Comparison of ENCODE assay signal across 10 cellular contexts in genomic region chr10:122954731-122955050, GRCh38. TPM values are rescaled to one million over a fixed set of nuclear protein-coding genes. Genes with fewer than 3 reads are reported as not detected.
A peak's percentile ranks its signal among the peaks of the same experiment; 100 is the strongest.
DNase-seq lines count a peak whose midpoint lies in the region; ATAC-seq and TF ChIP-seq lines count a peak whose summit lies in the region.
"Had no signal": no experiment of that assay in that cellular context is flagged by ENCODE, and none has a peak within 500 bp of the region (broad histone marks: within the 10 kb centered on the region; RNA-seq: fewer than 3 reads in every experiment).

No MANE protein-coding gene starts in this region.

- peak overlapping the region; percentile 60 for H2AFZ ChIP-seq in OCI-LY3 (ENCODE audit: low read depth, low read length)

- ATAC-seq in GM19324 (IDR thresholded peaks at IDR 0.05; ENCODE audit: low FRiP score, unreplicated experiment), result no peak

- H3K27ac Mint-ChIP-seq in Calu3 (ENCODE audit: unreplicated experiment) (no peak overlapping the region), endodermal cell (no peak overlapping the region)

- H3K27me3 Mint-ChIP-seq in Calu3 (ENCODE audit: unreplicated experiment), result no peaks in the 10 kb centered on the region
- peaks cover 38% of the 10 kb centered on the region for H3K27me3 Mint-ChIP-seq in endodermal cell (ENCODE audit: insufficient read depth)

- intact Hi-C loops in Calu3 (cut with micrococcal nuclease; ENCODE audit: unreplicated experiment), result no loop called here
- intact Hi-C loops in ovary (cut with DNase I), result no loop called here

- CTCF ChIA-PET in Calu3 (lab: Charles Lee), result no interaction called here

- no peaks in the 10 kb centered on the region for H3K9me3 Mint-ChIP-seq in Calu3 (ENCODE audit: low read depth, unreplicated experiment)
- peaks cover 13% of the 10 kb centered on the region for H3K9me3 Mint-ChIP-seq in endodermal cell

- no peaks in the 10 kb centered on the region for H4K20me1 ChIP-seq in OCI-LY3 (ENCODE audit: insufficient read depth, low read length)

- H3K79me2 ChIP-seq in OCI-LY3 (ENCODE audit: low read length), result peaks cover 4% of the 10 kb centered on the region

- no peaks in the 10 kb centered on the region for H3K9me3 ChIP-seq in OCI-LY3 (ENCODE audit: insufficient read depth, low read length)
- peaks cover 8% of the 10 kb centered on the region for H3K9me3 ChIP-seq in endodermal cell (ENCODE audit: control insufficient read depth, low read length)
- no peaks in the 10 kb centered on the region for H3K9me3 ChIP-seq in ovary

- H3K4me3 ChIP-seq in OCI-LY3 (ENCODE audit: low read length) (peak overlapping the region; percentile 90), endodermal cell (ENCODE audit: low read length) (peak overlapping the region; percentile 85), ovary (peak overlapping the region; percentile 88)

- no peak for DNase-seq in Calu3
- no peak for DNase-seq in endodermal cell
- peak in 1 of 5 donors; percentile 52 for DNase-seq in ovary
- no peak for DNase-seq in germinal center (ENCODE audit: low spot score)
- DNase-seq in NK-92 (lab: John Stamatoyannopoulos, UW; ENCODE audit: unreplicated experiment), result no peak
- no peak for DNase-seq in T1000 (lab: John Stamatoyannopoulos, UW)

- no peak for TF ChIP-seq EP300 in ovary (IDR thresholded peaks at IDR 0.05)

- no TSS peak for BruUV-seq in Calu3 (replicated peaks; lab: Mats Ljungman, UMichigan)

- H3K4me2 ChIP-seq in OCI-LY3 (ENCODE audit: low read length), result peak overlapping the region; percentile 60

- H3K27me3 ChIP-seq in OCI-LY3 (ENCODE audit: low read depth, low read length), result no peaks in the 10 kb centered on the region
- H3K27me3 ChIP-seq in endodermal cell (ENCODE audit: control insufficient read depth, insufficient read depth, low read length, poor library complexity, severe bottlenecking), result peaks cover 25% of the 10 kb centered on the region
- H3K27me3 ChIP-seq in ovary, result no peaks in the 10 kb centered on the region

- H3K4me1 ChIP-seq in OCI-LY3 (ENCODE audit: low read length) (peaks cover 5% of the 10 kb centered on the region), endodermal cell (ENCODE audit: control insufficient read depth, insufficient read depth, low read length) (no peaks in the 10 kb centered on the region), ovary (ENCODE audit: insufficient read depth) (peaks cover 7% of the 10 kb centered on the region)

- no peaks in the 10 kb centered on the region for H3K36me3 ChIP-seq in OCI-LY3 (replicated peaks; ENCODE audit: low read depth, low read length)
- H3K36me3 ChIP-seq in endodermal cell (ENCODE audit: control insufficient read depth, insufficient read depth, low read length), result peaks cover 6% of the 10 kb centered on the region
- H3K36me3 ChIP-seq in ovary, result no peaks in the 10 kb centered on the region

- H3K27ac ChIP-seq in OCI-LY3 (ENCODE audit: low read length) (no peak overlapping the region), endodermal cell (ENCODE audit: low read depth, low read length) (no peak overlapping the region), ovary (peak overlapping the region in 1 of 2 donors; percentile 38)

- TF ChIP-seq POLR2A in ovary (IDR thresholded peaks at IDR 0.05), result no peak

- H3K4me3 Mint-ChIP-seq in Calu3 (ENCODE audit: low read depth, unreplicated experiment) (peak overlapping the region; percentile 88), endodermal cell (peak overlapping the region; percentile 74)

- peaks cover 22% of the 10 kb centered on the region for H3K36me3 Mint-ChIP-seq in Calu3 (ENCODE audit: insufficient read depth, unreplicated experiment)
- peaks cover 6% of the 10 kb centered on the region for H3K36me3 Mint-ChIP-seq in endodermal cell (ENCODE audit: low read depth)

- TF ChIP-seq CTCF in Calu3 (IDR thresholded peaks at IDR 0.05; ENCODE audit: unreplicated experiment) (no peak), OCI-LY3 (IDR thresholded peaks at IDR 0.05; ENCODE audit: low read depth, low read length) (no peak), endodermal cell (conservative IDR thresholded peaks at IDR 0.05) (no peak), ovary (IDR thresholded peaks at IDR 0.05) (no peak)

- H3K4me1 Mint-ChIP-seq in Calu3 (ENCODE audit: low read depth, unreplicated experiment), result no peaks in the 10 kb centered on the region
- H3K4me1 Mint-ChIP-seq in endodermal cell, result peaks cover 6% of the 10 kb centered on the region

- H3K9ac ChIP-seq in OCI-LY3 (ENCODE audit: low read length) (no peak overlapping the region), endodermal cell (ENCODE audit: extremely low read depth, low read length, poor library complexity, severe bottlenecking) (no peak overlapping the region)

- 90 to 93% methylated on average over 9 to 13 of the region's 13 CpGs for WGBS in endodermal cell (ENCODE audit: insufficient coverage in 1 of 2, insufficient read length in 1 of 2), 2 experiments
- WGBS in ovary, 3 donors, result 61 to 66% (median 64%) methylated on average over 8 to 13 of the region's 13 CpGs

RNA-seq across cellular contexts. Expression of gene C10orf88, which starts 0.7 kb away (rescaled TPM):
- 7.8 and 8.3 TPM in 2 replicates for total RNA-seq in Calu3 (2022)
- total RNA-seq in endodermal cell, result 10 to 100 TPM; 14.7 to 18.1 TPM
- polyA plus RNA-seq in endodermal cell (2013, experiment 1 of 2), result 14.1 TPM
- 17.1 TPM for polyA plus RNA-seq in endodermal cell (2013, experiment 2 of 2)
- total RNA-seq in ovary, result 1 to 10 TPM; 3.0 to 9.7 (median 7.2) TPM
- 1 to 10 TPM; 6.2 to 8.7 TPM for polyA plus RNA-seq in ovary

RNA-seq across cellular contexts. Expression of gene PSTK, which starts 25.5 kb away (rescaled TPM):
- total RNA-seq in Calu3 (2022), result 1.2 and 3.3 TPM in 2 replicates
- 1 to 10 TPM; 7.0 to 7.1 TPM for total RNA-seq in endodermal cell
- 7.4 TPM for polyA plus RNA-seq in endodermal cell (2013, experiment 1 of 2)
- 10.5 TPM for polyA plus RNA-seq in endodermal cell (2013, experiment 2 of 2)
- 1 to 10 TPM; 2.1 to 6.1 (median 3.3) TPM for total RNA-seq in ovary
- 1 to 10 TPM; 3.4 to 5.1 TPM for polyA plus RNA-seq in ovary

RNA-seq across cellular contexts. Expression of gene FAM24A, which starts 44.3 kb away (rescaled TPM):
- total RNA-seq in Calu3 (2022) (not detected in 2 replicates), endodermal cell (not detected), ovary (not detected)
- polyA plus RNA-seq in endodermal cell (2013, experiment 1 of 2), result not detected
- polyA plus RNA-seq in endodermal cell (2013, experiment 2 of 2), result not detected
- polyA plus RNA-seq in ovary, result not detected
- total RNA-seq: LHCN-M2, lung microvascular endothelial cell had no signal

RNA-seq across cellular contexts. Expression of gene IKZF5, which starts 53.9 kb away (rescaled TPM):
- 5.8 and 9.2 TPM in 2 replicates for total RNA-seq in Calu3 (2022)
- 10 to 100 TPM; 10.3 to 14.4 TPM for total RNA-seq in endodermal cell
- 11.1 TPM for polyA plus RNA-seq in endodermal cell (2013, experiment 1 of 2)
- 10.8 TPM for polyA plus RNA-seq in endodermal cell (2013, experiment 2 of 2)
- total RNA-seq in ovary, result 10 to 100 TPM in 6 of 7 donors, 1 to 10 TPM in 1; 8.2 to 28.6 (median 20.5) TPM
- 10 to 100 TPM; 11.8 to 13.5 TPM for polyA plus RNA-seq in ovary

RNA-seq across cellular contexts. Expression of gene ACADSB, which starts 54.1 kb away (rescaled TPM):
- 8.7 and 11.3 TPM in 2 replicates for total RNA-seq in Calu3 (2022)
- 10 to 100 TPM; 40.4 to 58.7 TPM for total RNA-seq in endodermal cell
- 11.8 TPM for polyA plus RNA-seq in endodermal cell (2013, experiment 1 of 2)
- polyA plus RNA-seq in endodermal cell (2013, experiment 2 of 2), result 8.9 TPM
- total RNA-seq in ovary, result 10 to 100 TPM; 10.5 to 26.6 (median 24.0) TPM
- polyA plus RNA-seq in ovary, result 10 to 100 TPM in 1 of 2 donors, 1 to 10 TPM in 1; 8.8 to 25.3 TPM
